17 cellular contexts compared by ENCODE assay signal in the genomic region with DNA sequence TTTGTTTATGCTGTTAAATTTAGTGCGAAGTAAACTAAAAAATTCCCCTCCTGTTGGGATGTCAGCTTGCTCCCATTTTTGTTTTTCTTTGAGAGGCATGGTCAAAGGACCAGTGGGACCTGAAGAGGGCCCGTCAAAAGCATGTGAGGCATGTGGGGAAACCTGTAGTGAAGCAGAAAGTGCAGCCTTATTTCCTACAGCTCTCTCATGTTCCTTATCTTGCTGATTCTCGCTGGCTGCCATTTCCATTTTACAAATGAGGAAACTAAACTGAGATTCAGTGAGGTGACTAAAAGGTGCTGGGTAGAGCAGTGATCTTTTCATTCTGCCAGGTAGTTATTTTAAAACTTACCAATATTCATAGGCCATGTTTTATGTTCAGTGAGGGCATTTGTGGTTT. TPM values are rescaled to one million over a fixed set of nuclear protein-coding genes. Genes with fewer than 3 reads are reported as not detected.
A peak's percentile ranks its signal among the peaks of the same experiment; 100 is the strongest.
DNase-seq lines count a peak whose midpoint lies in the region; ATAC-seq and TF ChIP-seq lines count a peak whose summit lies in the region.
"Had no signal": no experiment of that assay in that cellular context is flagged by ENCODE, and none has a peak within 500 bp of the region (broad histone marks: within the 10 kb centered on the region; RNA-seq: fewer than 3 reads in every experiment).

No MANE protein-coding gene starts in this region.

- intact Hi-C loops in thyroid gland (cut with DNase I) = no loop called here
- intact Hi-C loops in CD4-positive, alpha-beta memory T cell (cut with micrococcal nuclease) = no loop called here

- H3K4me1 ChIP-seq in thyroid gland = peaks cover 53 to 68% of the 10 kb centered on the region in 2 donors
- H3K4me1 ChIP-seq in CD4-positive, alpha-beta memory T cell (ENCODE audit: insufficient read depth, low read length) = no peaks in the 10 kb centered on the region
- H3K4me1 ChIP-seq: BE2C had no signal

- no peaks in the 10 kb centered on the region for H3K27me3 ChIP-seq in thyroid gland
- H3K27me3 ChIP-seq in CD4-positive, alpha-beta memory T cell (ENCODE audit: insufficient read depth, low read length) = no peaks in the 10 kb centered on the region
- H3K27me3 ChIP-seq: BE2C, breast epithelium had no signal

- H3K4me3 ChIP-seq in thyroid gland (replicated peaks in 1 of 3) = no peak overlapping the region
- H3K4me3 ChIP-seq in CD4-positive, alpha-beta memory T cell (ENCODE audit: low read length in 2 of 2) = no peak overlapping the region
- H3K4me3 ChIP-seq: breast epithelium, HAP-1 had no signal

- H3K27me3 Mint-ChIP-seq in WTC11 (ENCODE audit: low read depth) = no peaks in the 10 kb centered on the region
- H3K27me3 Mint-ChIP-seq in endothelial cell (ENCODE audit: unreplicated experiment) = peaks cover 14% of the 10 kb centered on the region
- H3K27me3 Mint-ChIP-seq in nephron progenitor cell (ENCODE audit: low read depth, poor library complexity) = no peaks in the 10 kb centered on the region
- peaks cover 4 to 12% of the 10 kb centered on the region in 2 donors for H3K27me3 Mint-ChIP-seq in CD4-positive, alpha-beta memory T cell

- H3K9me3 Mint-ChIP-seq in WTC11 = no peaks in the 10 kb centered on the region
- no peaks in the 10 kb centered on the region for H3K9me3 Mint-ChIP-seq in endothelial cell (ENCODE audit: unreplicated experiment)
- no peaks in the 10 kb centered on the region for H3K9me3 Mint-ChIP-seq in nephron progenitor cell
- no peaks in the 10 kb centered on the region for H3K9me3 Mint-ChIP-seq in CD4-positive, alpha-beta memory T cell
- H3K9me3 Mint-ChIP-seq: naive thymus-derived CD8-positive, alpha-beta T cell had no signal

- TF ChIP-seq CTCF in WTC11 (IDR thresholded peaks at IDR 0.05) = no peak
- TF ChIP-seq CTCF in endothelial cell (IDR thresholded peaks at IDR 0.05; ENCODE audit: unreplicated experiment) = no peak
- no peak for TF ChIP-seq CTCF in nephron progenitor cell (IDR thresholded peaks at IDR 0.05)
- TF ChIP-seq CTCF in thyroid gland (IDR thresholded peaks at IDR 0.05) = no peak

- ATAC-seq in WTC11 = no peak
- no peak for ATAC-seq in HG02938 (IDR thresholded peaks at IDR 0.05; ENCODE audit: unreplicated experiment)
- ATAC-seq: naive thymus-derived CD8-positive, alpha-beta T cell had no signal

- POLR2A ChIA-PET in WTC11 (lab: Charles Lee) = no interaction called here
- POLR2A ChIA-PET in CD4-positive, alpha-beta memory T cell (lab: Charles Lee; ENCODE audit: partially characterized antibody) = no interaction called here

- 20 to 29% methylated on average over 3 of the region's 3 CpGs for WGBS in thyroid gland, 2 donors

- peak overlapping the region; percentile 37 to 69 (median 50) for H3K27ac ChIP-seq in thyroid gland
- no peak overlapping the region for H3K27ac ChIP-seq in CD4-positive, alpha-beta memory T cell (ENCODE audit: low read depth, low read length)

- CTCF ChIA-PET in WTC11 (lab: Charles Lee) = interaction anchor here (1.9 kb wide), 2 partner anchors 17 to 74 kb away, joined by 5 to 6 read pairs; no protein-coding TSS in a partner anchor
- CTCF ChIA-PET in CD4-positive, alpha-beta memory T cell (lab: Charles Lee; ENCODE audit: partially characterized antibody) = no interaction called here

- peaks cover 33% of the 10 kb centered on the region for H3K4me1 Mint-ChIP-seq in WTC11
- H3K4me1 Mint-ChIP-seq in endothelial cell (ENCODE audit: unreplicated experiment) = peaks cover 79% of the 10 kb centered on the region
- H3K4me1 Mint-ChIP-seq in nephron progenitor cell = peaks cover 73% of the 10 kb centered on the region
- H3K4me1 Mint-ChIP-seq in CD4-positive, alpha-beta memory T cell = peaks cover 0 to 4% (median 0%) of the 10 kb centered on the region in 4 donors

- DNase-seq in WTC11 (ENCODE audit: low spot score) (no peak), endothelial cell (ENCODE audit: low spot score) (no peak), nephron progenitor cell (no peak), thyroid gland (peak in 1 of 2 donors; percentile 40), EL (no peak), NCI-H2029 treated with DMSO at 0.1 percent for 48 hours (lab: John Stamatoyannopoulos, UW) (no peak)
- DNase-seq in CD4-positive, alpha-beta memory T cell = no peak
- DNase-seq: activated gamma-delta T cell treated with Interleukin-2 at 50 U/mL for 16 hours; BE2C; DMS79; KBM-7; naive thymus-derived CD8-positive, alpha-beta T cell; NCI-H2227 treated with DMSO at 0.1 percent for 48 hours; stimulated activated naive CD4-positive, alpha-beta T cell had no signal

- H3K4me3 Mint-ChIP-seq in WTC11 (no peak overlapping the region), endothelial cell (ENCODE audit: unreplicated experiment) (peak overlapping the region; percentile 61), nephron progenitor cell (no peak overlapping the region)
- no peak overlapping the region for H3K4me3 Mint-ChIP-seq in CD4-positive, alpha-beta memory T cell
- H3K4me3 Mint-ChIP-seq: naive thymus-derived CD8-positive, alpha-beta T cell had no signal

- no peak for TF ChIP-seq POLR2A in thyroid gland (IDR thresholded peaks at IDR 0.05)

- no peaks in the 10 kb centered on the region for H3K36me3 ChIP-seq in thyroid gland
- H3K36me3 ChIP-seq in CD4-positive, alpha-beta memory T cell (ENCODE audit: insufficient read depth, low read length) = no peaks in the 10 kb centered on the region
- H3K36me3 ChIP-seq: BE2C, breast epithelium had no signal

- H3K9me3 ChIP-seq in thyroid gland = no peaks in the 10 kb centered on the region
- H3K9me3 ChIP-seq in CD4-positive, alpha-beta memory T cell (ENCODE audit: control insufficient read depth in 1 of 2, low read length in 2 of 2) = no peaks in the 10 kb centered on the region
- H3K9me3 ChIP-seq: BE2C, breast epithelium, HAP-1 had no signal

- H3K27ac Mint-ChIP-seq in WTC11 (peak overlapping the region; percentile 66; the same call in 1 of the 2 replicates), endothelial cell (ENCODE audit: unreplicated experiment) (peak overlapping the region; percentile 82), nephron progenitor cell (peak overlapping the region; percentile 64)
- no peak overlapping the region for H3K27ac Mint-ChIP-seq in CD4-positive, alpha-beta memory T cell

- 0 out of 2 replicates have a peak, but pooled peaks cover 2% of the 10 kb centered on the region for H3K36me3 Mint-ChIP-seq in WTC11
- peaks cover 17% of the 10 kb centered on the region for H3K36me3 Mint-ChIP-seq in endothelial cell (ENCODE audit: low read depth, unreplicated experiment)
- peaks cover 14% of the 10 kb centered on the region for H3K36me3 Mint-ChIP-seq in nephron progenitor cell (ENCODE audit: low read depth)
- H3K36me3 Mint-ChIP-seq in CD4-positive, alpha-beta memory T cell = peaks cover 0 to 5% of the 10 kb centered on the region in 2 donors

TF ChIP-seq in WTC11, 78 proteins besides CTCF, POLR2A, EP300 and RAD21 (continues in another document):
- TF ChIP-seq GABPB1 (CRISPR knock-in tag; IDR thresholded peaks at IDR 0.05) = no peak
- no peak for TF ChIP-seq PREB (CRISPR knock-in tag; IDR thresholded peaks at IDR 0.05; ENCODE audit: borderline replicate concordance)
- TF ChIP-seq CDX4 (CRISPR knock-in tag; IDR thresholded peaks at IDR 0.05; ENCODE audit: borderline replicate concordance) = no peak
- TF ChIP-seq KAT7 (CRISPR knock-in tag; IDR thresholded peaks at IDR 0.05; ENCODE audit: borderline replicate concordance) = no peak
- TF ChIP-seq, protein P1, sequence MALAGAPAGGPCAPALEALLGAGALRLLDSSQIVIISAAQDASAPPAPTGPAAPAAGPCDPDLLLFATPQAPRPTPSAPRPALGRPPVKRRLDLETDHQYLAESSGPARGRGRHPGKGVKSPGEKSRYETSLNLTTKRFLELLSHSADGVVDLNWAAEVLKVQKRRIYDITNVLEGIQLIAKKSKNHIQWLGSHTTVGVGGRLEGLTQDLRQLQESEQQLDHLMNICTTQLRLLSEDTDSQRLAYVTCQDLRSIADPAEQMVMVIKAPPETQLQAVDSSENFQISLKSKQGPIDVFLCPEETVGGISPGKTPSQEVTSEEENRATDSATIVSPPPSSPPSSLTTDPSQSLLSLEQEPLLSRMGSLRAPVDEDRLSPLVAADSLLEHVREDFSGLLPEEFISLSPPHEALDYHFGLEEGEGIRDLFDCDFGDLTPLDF (CRISPR knock-in tag; IDR thresholded peaks at IDR 0.05) = no peak
- TF ChIP-seq, protein P2, sequence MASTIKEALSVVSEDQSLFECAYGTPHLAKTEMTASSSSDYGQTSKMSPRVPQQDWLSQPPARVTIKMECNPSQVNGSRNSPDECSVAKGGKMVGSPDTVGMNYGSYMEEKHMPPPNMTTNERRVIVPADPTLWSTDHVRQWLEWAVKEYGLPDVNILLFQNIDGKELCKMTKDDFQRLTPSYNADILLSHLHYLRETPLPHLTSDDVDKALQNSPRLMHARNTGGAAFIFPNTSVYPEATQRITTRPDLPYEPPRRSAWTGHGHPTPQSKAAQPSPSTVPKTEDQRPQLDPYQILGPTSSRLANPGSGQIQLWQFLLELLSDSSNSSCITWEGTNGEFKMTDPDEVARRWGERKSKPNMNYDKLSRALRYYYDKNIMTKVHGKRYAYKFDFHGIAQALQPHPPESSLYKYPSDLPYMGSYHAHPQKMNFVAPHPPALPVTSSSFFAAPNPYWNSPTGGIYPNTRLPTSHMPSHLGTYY (CRISPR knock-in tag; IDR thresholded peaks at IDR 0.05) = no peak

RNA-seq across cellular contexts. Expression of gene EPN2, which starts 27.1 kb away (rescaled TPM):
- total RNA-seq in WTC11 (2021) (48.8 to 62.7 TPM (median 62.3 TPM) in 3 replicates), endothelial cell (ENCODE audit: unreplicated experiment) (74.5 TPM), thyroid gland (10 to 100 TPM; 21.8 to 32.3 (median 24.7) TPM)
- 10 to 100 TPM in 1 of 2 experiments, 1 to 10 TPM in 1; 9.7 to 10.4 TPM for total RNA-seq in CD4-positive, alpha-beta memory T cell
- polyA plus RNA-seq in CD4-positive, alpha-beta memory T cell = 10 to 100 TPM in 1 of 2 donors, 1 to 10 TPM in 1; 4.2 to 10.0 TPM

Comparison
In these comparisons a context has a peak if more than half of its experiments do, and no peak if none do; other contexts are left out.
1. H3K27ac Mint-ChIP-seq: peak in WTC11 (single experiment), endothelial cell (single experiment) and nephron progenitor cell (single experiment); none in CD4-positive, alpha-beta memory T cell (0 of 7).